Comparison of ENCODE assay signal across 35 cellular contexts in the genomic region with DNA sequence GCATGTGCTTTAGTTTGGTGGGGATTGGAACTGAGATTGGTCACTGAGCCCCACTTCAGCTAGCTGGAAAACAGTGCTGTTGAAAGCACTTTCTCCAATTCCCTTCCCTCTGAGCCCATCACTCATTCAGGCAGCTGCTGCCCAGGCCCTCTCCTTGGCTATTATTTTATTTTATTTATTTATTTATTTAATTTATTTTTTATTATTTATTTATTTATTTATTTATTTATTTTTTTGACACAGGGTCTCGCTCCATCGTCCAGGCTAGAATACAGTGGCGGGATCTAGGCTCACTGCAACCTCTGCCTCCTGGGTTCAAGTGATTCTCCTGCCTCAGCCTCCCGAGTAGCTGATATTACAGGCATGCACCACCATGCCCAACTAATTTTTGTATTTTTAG.
"Had no signal": no experiment of that assay in that cellular context is flagged by ENCODE, and none has a peak within 500 bp of the region (broad histone marks: within the 10 kb centered on the region; RNA-seq: fewer than 3 reads in every experiment).

No MANE protein-coding gene starts in this region.

- H3K36me3 ChIP-seq: ascending aorta, brain microvascular endothelial cell, breast epithelium had no signal

- H3K4me3 Mint-ChIP-seq: activated CD4-positive, alpha-beta memory T cell treated with anti-CD3 and anti-CD28 coated beads, Interleukin-2, amount 10 ng/mL, durations not matched to agents 7 days and 5 days; activated CD4-positive, alpha-beta T cell treated with anti-CD3 and anti-CD28 coated beads for 36 hours; activated CD4-positive, alpha-beta T cell treated with anti-CD3 and anti-CD28 coated beads, Interleukin-2, amount 10 ng/mL, durations not matched to agents 7 days and 5 days; activated CD8-positive, alpha-beta memory T cell treated with anti-CD3 and anti-CD28 coated beads, Interleukin-2, amount 10 ng/mL, durations not matched to agents 7 days and 5 days; activated CD8-positive, alpha-beta T cell treated with anti-CD3 and anti-CD28 coated beads, Interleukin-2, amount 10 ng/mL, durations not matched to agents 7 days and 5 days; activated naive CD4-positive, alpha-beta T cell treated with anti-CD3 and anti-CD28 coated beads, Interleukin-2, amount 10 ng/mL, durations not matched to agents 7 days and 5 days; activated naive CD4-positive, alpha-beta T cell treated with anti-CD3 and anti-CD28 coated beads, Interleukin-2, amount 50 U/mL, for 24 hours; activated naive CD8-positive, alpha-beta T cell; activated naive CD8-positive, alpha-beta T cell treated with anti-CD3 and anti-CD28 coated beads, Interleukin-2, amount 10 ng/mL, durations not matched to agents 7 days and 5 days; activated naive CD8-positive, alpha-beta T cell treated with anti-CD3 and anti-CD28 coated beads, Interleukin-2, amount 50 U/mL, for 24 hours; activated T-cell treated with anti-CD3 and anti-CD28 coated beads, Interleukin-2, amount 50 U/mL, for 24 hours; T-helper 1 cell treated with Interleukin-12 subunit alpha and Interleukin-12 subunit beta and Interleukin-4 antibody, amounts not matched to agents 30 μg/mL and 1 μg/mL, for 36 hours; T-helper 2 cell treated with Interferon-gamma antibody and Interleukin-4, amounts not matched to agents 5 μg/mL and 100 μg/mL, for 36 hours had no signal

- H3K27me3 ChIP-seq: ascending aorta, brain microvascular endothelial cell, breast epithelium had no signal

- H3K36me3 Mint-ChIP-seq: activated CD8-positive, alpha-beta memory T cell treated with anti-CD3 and anti-CD28 coated beads, Interleukin-2, amount 10 ng/mL, durations not matched to agents 7 days and 5 days; activated naive CD4-positive, alpha-beta T cell treated with anti-CD3 and anti-CD28 coated beads, Interleukin-2, amount 10 ng/mL, durations not matched to agents 7 days and 5 days; activated naive CD4-positive, alpha-beta T cell treated with anti-CD3 and anti-CD28 coated beads, Interleukin-2, amount 50 U/mL, for 24 hours; activated naive CD8-positive, alpha-beta T cell; activated naive CD8-positive, alpha-beta T cell treated with anti-CD3 and anti-CD28 coated beads, Interleukin-2, amount 10 ng/mL, durations not matched to agents 7 days and 5 days had no signal

- DNase-seq: activated CD4-positive, alpha-beta memory T cell treated with anti-CD3 and anti-CD28 coated beads, Interleukin-2, amount 10 ng/mL, durations not matched to agents 7 days and 5 days; activated CD4-positive, alpha-beta T cell treated with anti-CD3 and anti-CD28 coated beads for 1 hour; activated CD4-positive, alpha-beta T cell treated with anti-CD3 and anti-CD28 coated beads for 36 hours; activated CD4-positive, alpha-beta T cell treated with anti-CD3 and anti-CD28 coated beads for 48 hours; activated CD4-positive, alpha-beta T cell treated with anti-CD3 and anti-CD28 coated beads, Interleukin-2, amount 10 ng/mL, durations not matched to agents 7 days and 5 days; activated CD4-positive, alpha-beta T cell treated with anti-CD3 and anti-CD28 coated beads, Interleukin-2, amount 50 U/mL, for 48 hours; activated CD4-positive, CD25-positive, alpha-beta regulatory T cell; activated CD8-positive, alpha-beta memory T cell treated with anti-CD3 and anti-CD28 coated beads for 24 hours; activated CD8-positive, alpha-beta memory T cell treated with anti-CD3 and anti-CD28 coated beads, Interleukin-2, amount 10 ng/mL, durations not matched to agents 7 days and 5 days; activated CD8-positive, alpha-beta memory T cell treated with anti-CD3 and anti-CD28 coated beads, Interleukin-2, amount 50 U/mL, for 48 hours; activated CD8-positive, alpha-beta T cell treated with anti-CD3 and anti-CD28 coated beads, Interleukin-2, amount 10 ng/mL, durations not matched to agents 7 days and 5 days; activated effector memory CD4-positive, alpha-beta T cell treated with Interleukin-2 at 50 U/mL for 16 hours; activated gamma-delta T cell; activated naive CD4-positive, alpha-beta T cell treated with anti-CD3 and anti-CD28 coated beads, Interleukin-2, amount 10 ng/mL, durations not matched to agents 7 days and 5 days; activated naive CD4-positive, alpha-beta T cell treated with Interleukin-2 at 50 U/mL for 16 hours; activated naive CD8-positive, alpha-beta T cell treated with anti-CD3 and anti-CD28 coated beads, Interleukin-2, amount 10 ng/mL, durations not matched to agents 7 days and 5 days; activated naive CD8-positive, alpha-beta T cell treated with anti-CD3 and anti-CD28 coated beads, Interleukin-2, amount 50 U/mL, for 24 hours; activated T-cell treated with anti-CD3 and anti-CD28 coated beads, Interleukin-2, amount 50 U/mL, for 24 hours; activated T-cell treated with anti-CD3 and anti-CD28 coated beads, Interleukin-2, amount 50 U/mL, for 48 hours; amygdala; anterior cingulate cortex; brain microvascular endothelial cell; central memory CD4-positive, alpha-beta T cell; T-helper 2 cell; T-helper 9 cell had no signal

- ATAC-seq: activated CD4-positive, alpha-beta T cell treated with anti-CD3 and anti-CD28 coated beads for 36 hours; activated CD4-positive, CD25-positive, alpha-beta regulatory T cell treated with anti-CD3 and anti-CD28 coated beads, Interleukin-2, amount 50 U/mL, for 24 hours; activated CD8-positive, alpha-beta memory T cell treated with anti-CD3 and anti-CD28 coated beads, Interleukin-2, amount 10 ng/mL, durations not matched to agents 7 days and 5 days; activated CD8-positive, alpha-beta T cell treated with anti-CD3 and anti-CD28 coated beads, Interleukin-2, amount 10 ng/mL, durations not matched to agents 7 days and 5 days; activated naive CD8-positive, alpha-beta T cell treated with anti-CD3 and anti-CD28 coated beads, Interleukin-2, amount 50 U/mL, for 24 hours had no signal

- H3K4me3 ChIP-seq: ascending aorta, breast epithelium had no signal

- H3K4me1 ChIP-seq: breast epithelium had no signal

- H3K9me3 ChIP-seq: ascending aorta, breast epithelium had no signal

- H3K9me3 Mint-ChIP-seq: activated CD4-positive, alpha-beta memory T cell treated with anti-CD3 and anti-CD28 coated beads, Interleukin-2, amount 10 ng/mL, durations not matched to agents 7 days and 5 days; activated naive CD4-positive, alpha-beta T cell treated with anti-CD3 and anti-CD28 coated beads, Interleukin-2, amount 50 U/mL, for 24 hours; activated naive CD8-positive, alpha-beta T cell treated with anti-CD3 and anti-CD28 coated beads, Interleukin-2, amount 50 U/mL, for 24 hours; activated T-cell treated with anti-CD3 and anti-CD28 coated beads, Interleukin-2, amount 50 U/mL, for 24 hours; T-helper 1 cell treated with Interleukin-12 subunit alpha and Interleukin-12 subunit beta and Interleukin-4 antibody, amounts not matched to agents 30 μg/mL and 1 μg/mL, for 36 hours; T-helper 2 cell treated with Interferon-gamma antibody and Interleukin-4, amounts not matched to agents 5 μg/mL and 100 μg/mL, for 36 hours had no signal

- FAIRE-seq: TTC549 had no signal

- H3K27ac ChIP-seq: ascending aorta, brain microvascular endothelial cell, breast epithelium, VCaP had no signal

- H3K27me3 Mint-ChIP-seq: activated CD8-positive, alpha-beta memory T cell treated with anti-CD3 and anti-CD28 coated beads, Interleukin-2, amount 10 ng/mL, durations not matched to agents 7 days and 5 days had no signal

- H3K27ac Mint-ChIP-seq: activated CD4-positive, alpha-beta memory T cell treated with anti-CD3 and anti-CD28 coated beads, Interleukin-2, amount 10 ng/mL, durations not matched to agents 7 days and 5 days; activated CD4-positive, alpha-beta T cell treated with anti-CD3 and anti-CD28 coated beads for 36 hours; activated CD4-positive, alpha-beta T cell treated with anti-CD3 and anti-CD28 coated beads, Interleukin-2, amount 10 ng/mL, durations not matched to agents 7 days and 5 days; activated CD8-positive, alpha-beta memory T cell treated with anti-CD3 and anti-CD28 coated beads, Interleukin-2, amount 10 ng/mL, durations not matched to agents 7 days and 5 days; activated CD8-positive, alpha-beta T cell treated with anti-CD3 and anti-CD28 coated beads, Interleukin-2, amount 10 ng/mL, durations not matched to agents 7 days and 5 days; activated naive CD4-positive, alpha-beta T cell treated with anti-CD3 and anti-CD28 coated beads, Interleukin-2, amount 10 ng/mL, durations not matched to agents 7 days and 5 days; activated naive CD8-positive, alpha-beta T cell; activated naive CD8-positive, alpha-beta T cell treated with anti-CD3 and anti-CD28 coated beads, Interleukin-2, amount 10 ng/mL, durations not matched to agents 7 days and 5 days; activated naive CD8-positive, alpha-beta T cell treated with anti-CD3 and anti-CD28 coated beads, Interleukin-2, amount 50 U/mL, for 24 hours; activated T-cell treated with anti-CD3 and anti-CD28 coated beads, Interleukin-2, amount 50 U/mL, for 24 hours; activated T-helper 2 cell treated with anti-CD3 and anti-CD28 coated beads, Interferon-gamma antibody, Interleukin-2, Interleukin-4, amounts not matched to agents 10 μg/mL and 5 μg/mL and 100 μg/mL, durations not matched to agents 14 hours and 24 hours and 36 hours; T-helper 1 cell treated with Interleukin-12 subunit alpha and Interleukin-12 subunit beta and Interleukin-4 antibody, amounts not matched to agents 30 μg/mL and 1 μg/mL, for 36 hours; T-helper 2 cell treated with Interferon-gamma antibody and Interleukin-4, amounts not matched to agents 5 μg/mL and 100 μg/mL, for 36 hours had no signal
